Comparison of ENCODE assay signal across 1 cellular context in the genomic region with DNA sequence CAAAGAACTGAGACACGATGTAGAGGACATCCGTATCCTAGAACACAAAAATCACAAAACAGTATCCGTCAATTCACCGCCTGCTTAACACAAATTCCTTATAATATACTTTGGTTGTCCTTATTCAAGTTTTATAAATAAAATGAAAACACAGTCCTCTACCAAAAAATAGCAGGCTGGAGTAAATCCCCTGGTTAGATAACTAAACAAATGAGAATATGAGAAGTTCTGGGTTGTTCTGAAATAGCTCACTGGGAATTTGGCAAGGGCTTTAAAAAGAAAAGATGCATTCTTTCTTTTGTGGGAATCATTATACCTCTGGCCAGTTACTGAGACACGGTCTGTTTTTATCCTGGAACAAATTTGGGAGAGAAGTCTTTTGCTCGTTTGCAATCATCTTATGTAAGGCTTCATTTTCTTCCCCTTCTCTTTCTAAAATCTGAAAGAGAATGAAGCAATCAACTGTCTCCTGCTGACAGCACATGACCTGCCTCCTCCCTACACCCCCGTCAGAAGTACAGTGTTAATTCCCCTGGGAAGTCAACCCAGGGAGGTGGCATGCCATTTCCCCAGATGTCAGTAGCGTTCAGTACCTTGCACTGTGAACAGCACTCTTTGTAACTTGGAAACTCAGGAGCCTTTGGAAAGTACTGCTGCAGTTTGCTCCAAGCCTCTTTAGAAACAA.
TF ChIP-seq lines count a peak whose summit lies in the region.

No MANE protein-coding gene starts in this region.

TF ChIP-seq in HEK293T, 16 proteins besides CTCF, POLR2A, EP300 and RAD21:
- TF ChIP-seq, protein P1, sequence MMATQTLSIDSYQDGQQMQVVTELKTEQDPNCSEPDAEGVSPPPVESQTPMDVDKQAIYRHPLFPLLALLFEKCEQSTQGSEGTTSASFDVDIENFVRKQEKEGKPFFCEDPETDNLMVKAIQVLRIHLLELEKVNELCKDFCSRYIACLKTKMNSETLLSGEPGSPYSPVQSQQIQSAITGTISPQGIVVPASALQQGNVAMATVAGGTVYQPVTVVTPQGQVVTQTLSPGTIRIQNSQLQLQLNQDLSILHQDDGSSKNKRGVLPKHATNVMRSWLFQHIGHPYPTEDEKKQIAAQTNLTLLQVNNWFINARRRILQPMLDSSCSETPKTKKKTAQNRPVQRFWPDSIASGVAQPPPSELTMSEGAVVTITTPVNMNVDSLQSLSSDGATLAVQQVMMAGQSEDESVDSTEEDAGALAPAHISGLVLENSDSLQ (IDR thresholded peaks at IDR 0.05) = no peak
- TF ChIP-seq SUZ12 (IDR thresholded peaks at IDR 0.05) = no peak
- TF ChIP-seq FOXK2 (IDR thresholded peaks at IDR 0.05) = no peak
- no peak for TF ChIP-seq HDGF (IDR thresholded peaks at IDR 0.05; ENCODE audit: borderline replicate concordance)
- no peak for TF ChIP-seq CTBP1 (IDR thresholded peaks at IDR 0.05; ENCODE audit: borderline replicate concordance)
- TF ChIP-seq LEF1 (IDR thresholded peaks at IDR 0.05; ENCODE audit: borderline replicate concordance) = no peak
- TF ChIP-seq NFRKB (IDR thresholded peaks at IDR 0.05) = no peak
- TF ChIP-seq FOXA1 (IDR thresholded peaks at IDR 0.05) = no peak
- TF ChIP-seq ZNF384 (IDR thresholded peaks at IDR 0.05) = no peak
- no peak for TF ChIP-seq FOXM1 (IDR thresholded peaks at IDR 0.05; ENCODE audit: borderline replicate concordance)
- TF ChIP-seq ELF4 (IDR thresholded peaks at IDR 0.05) = no peak
- TF ChIP-seq SP1 (IDR thresholded peaks at IDR 0.05) = no peak
- TF ChIP-seq ARNT (IDR thresholded peaks at IDR 0.05) = no peak
- TF ChIP-seq TARDBP (IDR thresholded peaks at IDR 0.05) = no peak
- TF ChIP-seq L3MBTL2 (conservative IDR thresholded peaks at IDR 0.05) = no peak
- no peak for TF ChIP-seq BHLHE40 (IDR thresholded peaks at IDR 0.05; ENCODE audit: borderline replicate concordance)
